Comparison of ENCODE assay signal across 9 cellular contexts in genomic region chr15:39429898-39430357, GRCh38.
DNase-seq lines count a peak whose midpoint lies in the region; ATAC-seq and TF ChIP-seq lines count a peak whose summit lies in the region.
"Had no signal": no experiment of that assay in that cellular context is flagged by ENCODE, and none has a peak within 500 bp of the region (broad histone marks: within the 10 kb centered on the region; RNA-seq: fewer than 3 reads in every experiment).

No MANE protein-coding gene starts in this region.

- no peak overlapping the region for H3K18ac ChIP-seq in trophoblast cell (ENCODE audit: low read length)

- H2BK12ac ChIP-seq in trophoblast cell (ENCODE audit: low read length): peak overlapping the region; percentile 90

- no peak overlapping the region for H3K9ac ChIP-seq in trophoblast cell (ENCODE audit: low read length)
- H3K9ac ChIP-seq in endodermal cell (ENCODE audit: extremely low read depth, low read length, poor library complexity, severe bottlenecking): no peak overlapping the region

- H3K4me2 ChIP-seq in trophoblast cell (ENCODE audit: low read length): no peak overlapping the region

- no peak overlapping the region for H2AK5ac ChIP-seq in trophoblast cell (ENCODE audit: low read length)

- no peak overlapping the region for H3K14ac ChIP-seq in trophoblast cell (ENCODE audit: low read length)

- H2AFZ ChIP-seq in trophoblast cell (ENCODE audit: insufficient read depth, low read length, poor library complexity): no peak overlapping the region

- H3K27ac ChIP-seq in trophoblast cell (ENCODE audit: low read depth, low read length): peak overlapping the region; percentile 45
- H3K27ac ChIP-seq in endodermal cell (ENCODE audit: low read depth, low read length): no peak overlapping the region

- H3K4me3 Mint-ChIP-seq in endodermal cell: no peak overlapping the region

- ATAC-seq in GM18858 (IDR thresholded peaks at IDR 0.05; ENCODE audit: unreplicated experiment) (peak; percentile 49), HG02973 (IDR thresholded peaks at IDR 0.05; ENCODE audit: unreplicated experiment) (peak; percentile 42)

- H4K12ac ChIP-seq in trophoblast cell (ENCODE audit: low read depth, low read length): no peak overlapping the region

- peaks cover 7% of the 10 kb centered on the region for H3K4me1 Mint-ChIP-seq in endodermal cell

- peaks cover 3% of the 10 kb centered on the region for H3K27me3 Mint-ChIP-seq in endodermal cell (ENCODE audit: insufficient read depth)

- no peak overlapping the region for H3K23ac ChIP-seq in trophoblast cell (ENCODE audit: low read length)

- no peak for TF ChIP-seq CTCF in endodermal cell (conservative IDR thresholded peaks at IDR 0.05)

- no peak overlapping the region for H2BK120ac ChIP-seq in trophoblast cell (ENCODE audit: insufficient read depth, low read length, poor library complexity)

- H3K79me2 ChIP-seq in trophoblast cell (ENCODE audit: control insufficient read depth, insufficient read depth, low read length, poor library complexity): no peaks in the 10 kb centered on the region

- H3K4ac ChIP-seq in trophoblast cell (ENCODE audit: low read depth, low read length): no peak overlapping the region

- H3K4me1 ChIP-seq in trophoblast cell (ENCODE audit: control insufficient read depth in 1 of 2, insufficient read depth in 2 of 2, low read length in 2 of 2): peaks cover 0 to 12% of the 10 kb centered on the region in 2 experiments
- no peaks in the 10 kb centered on the region for H3K4me1 ChIP-seq in endodermal cell (ENCODE audit: control insufficient read depth, insufficient read depth, low read length)

- no peak overlapping the region for H3K4me3 ChIP-seq in trophoblast cell (ENCODE audit: low read depth, low read length)
- H3K4me3 ChIP-seq in endodermal cell (ENCODE audit: low read length): no peak overlapping the region

- H3K27ac Mint-ChIP-seq in endodermal cell: no peak overlapping the region

- WGBS in trophoblast cell (ENCODE audit: extremely low coverage, insufficient coverage, insufficient read length): no CpG with 5 or more reads among the region's 3 CpGs
- 71% methylated on average over 3 of the region's 3 CpGs; no CpG with 5 or more reads in 1 of the 2 experiments for WGBS in endodermal cell (ENCODE audit: insufficient coverage in 1 of 2, insufficient read length in 1 of 2), 2 experiments

- peaks cover 4% of the 10 kb centered on the region for H3K9me3 Mint-ChIP-seq in endodermal cell

- H2BK5ac ChIP-seq in trophoblast cell (ENCODE audit: low read depth, low read length, poor library complexity): peak overlapping the region; percentile 83

- DNase-seq in astrocyte of the hippocampus (ENCODE audit: low read depth, low spot score) (peak; percentile 93), trophoblast cell (no peak), NCI-H2081 treated with DMSO at 0.1 percent for 48 hours (lab: John Stamatoyannopoulos, UW) (no peak), NCI-H187 treated with DMSO at 0.1 percent for 48 hours (lab: John Stamatoyannopoulos, UW) (no peak), endodermal cell (no peak), ureter (ENCODE audit: low spot score) (no peak)
- DNase-seq: amniotic stem cell had no signal

- H3K27me3 ChIP-seq in trophoblast cell (ENCODE audit: insufficient read depth, low read length): no peaks in the 10 kb centered on the region
- H3K27me3 ChIP-seq in endodermal cell (ENCODE audit: control insufficient read depth, insufficient read depth, low read length, poor library complexity, severe bottlenecking): no peaks in the 10 kb centered on the region

- peak overlapping the region; percentile 92 for H4K91ac ChIP-seq in trophoblast cell (ENCODE audit: low read depth, low read length)

- H3K36me3 ChIP-seq in trophoblast cell (ENCODE audit: control insufficient read depth in 1 of 2, insufficient read depth in 2 of 2, low read length in 2 of 2) (no peaks in the 10 kb centered on the region), endodermal cell (ENCODE audit: control insufficient read depth, insufficient read depth, low read length) (no peaks in the 10 kb centered on the region)

- H4K8ac ChIP-seq in trophoblast cell (ENCODE audit: low read depth, low read length): no peak overlapping the region

- H3K79me1 ChIP-seq in trophoblast cell (ENCODE audit: low read length): peaks cover 6% of the 10 kb centered on the region

- H3K36me3 Mint-ChIP-seq in endodermal cell (ENCODE audit: low read depth): no peaks in the 10 kb centered on the region

- no peaks in the 10 kb centered on the region for H3K9me3 ChIP-seq in trophoblast cell (ENCODE audit: insufficient read depth, low read depth, low read length)
- H3K9me3 ChIP-seq in endodermal cell (ENCODE audit: control insufficient read depth, low read length): no peaks in the 10 kb centered on the region
